In genomic region chr1:3459940-3460652, GRCh38 we compare ENCODE assay signal across 1 cellular context.
TF ChIP-seq lines count a peak whose summit lies in the region.

No MANE protein-coding gene starts in this region.

TF ChIP-seq in HepG2, 621 proteins besides CTCF, POLR2A, EP300 and RAD21 (continued from another document and continues in another):
- TF ChIP-seq JDP2 (CRISPR knock-in tag; IDR thresholded peaks at IDR 0.05; ENCODE audit: borderline replicate concordance) (no peak), ZNF792 (CRISPR knock-in tag; IDR thresholded peaks at IDR 0.05) (no peak), EEA1 (CRISPR knock-in tag; IDR thresholded peaks at IDR 0.05; ENCODE audit: borderline replicate concordance) (peak; percentile 89; the same call in 1 of the 2 replicates), ZGPAT (CRISPR knock-in tag; IDR thresholded peaks at IDR 0.05) (peak; percentile 47; the same call in 1 of the 2 replicates), HMGXB4 (CRISPR knock-in tag; IDR thresholded peaks at IDR 0.05; ENCODE audit: borderline replicate concordance in 1 of 2, low read depth in 1 of 2) (no peak), RFXAP (CRISPR knock-in tag; IDR thresholded peaks at IDR 0.05; ENCODE audit: borderline replicate concordance) (no peak), SRY (CRISPR knock-in tag; IDR thresholded peaks at IDR 0.05) (0 out of 2 replicates have a peak, but pooled peaks have one; percentile 23), ZSCAN22 (CRISPR knock-in tag; IDR thresholded peaks at IDR 0.05) (no peak), SNAPC2 (CRISPR knock-in tag; IDR thresholded peaks at IDR 0.05) (no peak), MBNL3 (CRISPR knock-in tag; conservative IDR thresholded peaks at IDR 0.05) (no peak), NFE2L2 (IDR thresholded peaks at IDR 0.05; ENCODE audit: low read length) (no peak), ELF3 (CRISPR knock-in tag; IDR thresholded peaks at IDR 0.05) (peak; percentile 28; the same call in 1 of the 2 replicates), NR2F1 (CRISPR knock-in tag; IDR thresholded peaks at IDR 0.05) (no peak), ARID5B (CRISPR knock-in tag; IDR thresholded peaks at IDR 0.05) (peak; percentile 51), ZNF407 (CRISPR knock-in tag; IDR thresholded peaks at IDR 0.05; ENCODE audit: not compliant biosample characterization) (no peak), SATB2 (CRISPR knock-in tag; IDR thresholded peaks at IDR 0.05) (no peak), PATZ1 (CRISPR knock-in tag; IDR thresholded peaks at IDR 0.05) (peak; percentile 86), TARDBP (CRISPR knock-in tag; IDR thresholded peaks at IDR 0.05) (0 out of 2 replicates have a peak, but pooled peaks have one; percentile 28), ZNF652 (CRISPR knock-in tag; IDR thresholded peaks at IDR 0.05; ENCODE audit: borderline replicate concordance, low read depth) (no peak), ZBTB7B (CRISPR knock-in tag; IDR thresholded peaks at IDR 0.05) (peak; percentile 37; the same call in 1 of the 2 replicates), RCOR2 (CRISPR knock-in tag; IDR thresholded peaks at IDR 0.05) (no peak), ZNF574 (CRISPR knock-in tag; IDR thresholded peaks at IDR 0.05) (no peak), NPAS2 (CRISPR knock-in tag; IDR thresholded peaks at IDR 0.05; ENCODE audit: borderline replicate concordance) (no peak), SPEN (CRISPR knock-in tag; IDR thresholded peaks at IDR 0.05; ENCODE audit: low read depth) (no peak; the same call in none of the 2 replicates), HNRNPK (IDR thresholded peaks at IDR 0.05; ENCODE audit: low read depth, low read length, poor library complexity, severe bottlenecking) (no peak), ZNF446 (CRISPR knock-in tag; IDR thresholded peaks at IDR 0.05) (no peak), MLLT10 (CRISPR knock-in tag; IDR thresholded peaks at IDR 0.05) (no peak), REL (CRISPR knock-in tag; conservative IDR thresholded peaks at IDR 0.05) (no peak), RFXANK (CRISPR knock-in tag; IDR thresholded peaks at IDR 0.05) (no peak), ZNF143 (CRISPR knock-in tag; IDR thresholded peaks at IDR 0.05) (0 out of 2 replicates have a peak, but pooled peaks have one; percentile 19), ZNF281 (CRISPR knock-in tag; IDR thresholded peaks at IDR 0.05; ENCODE audit: borderline replicate concordance) (peak; percentile 41; the same call in 1 of the 2 replicates), ETV6 (CRISPR knock-in tag; conservative IDR thresholded peaks at IDR 0.05) (no peak)
